Comparison of ENCODE assay signal across 8 cellular contexts in the genomic region with DNA sequence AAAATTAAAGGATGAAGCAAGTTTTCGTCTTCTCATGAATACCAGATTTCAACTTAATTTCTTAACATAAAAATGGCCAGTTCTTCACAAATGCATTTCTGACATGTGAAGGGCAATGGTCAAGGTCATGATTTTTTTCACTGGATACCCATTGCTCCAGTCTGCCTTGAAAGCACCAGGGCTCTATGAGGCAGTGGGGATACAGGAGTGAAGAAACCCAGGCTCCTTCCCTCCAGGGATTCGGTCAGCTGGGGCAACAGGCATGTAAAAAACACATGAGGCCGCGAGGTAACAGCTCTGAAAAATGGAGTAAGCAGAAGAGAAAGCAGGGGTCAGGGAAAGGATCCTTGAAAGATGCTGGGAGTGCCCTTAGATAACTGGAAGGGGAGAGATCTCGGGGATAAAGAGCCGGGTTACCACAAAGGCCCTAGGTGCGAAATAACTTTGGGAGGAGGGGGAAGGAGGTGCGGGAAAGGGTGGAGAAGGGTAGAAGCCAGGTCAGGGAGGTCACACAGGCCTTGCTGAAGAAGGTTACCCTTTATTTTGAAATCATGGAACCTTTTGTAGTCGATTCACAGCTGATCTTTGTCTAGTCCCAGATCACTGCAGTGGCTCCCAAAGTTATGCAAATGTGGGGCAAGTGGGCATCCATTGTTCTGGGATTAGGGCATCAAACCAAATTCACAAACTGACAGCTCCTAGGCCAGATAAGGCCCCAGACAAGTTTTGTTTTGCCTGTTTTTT. TPM values are rescaled to one million over a fixed set of nuclear protein-coding genes. Genes with fewer than 3 reads are reported as not detected.
DNase-seq lines count a peak whose midpoint lies in the region; ATAC-seq lines count a peak whose summit lies in the region.

No MANE protein-coding gene starts in this region.

- DNase-seq in CD8-positive, alpha-beta memory T cell = no peak
- DNase-seq in SK-N-DZ (ENCODE audit: low spot score) (peak; percentile 44), fibroblast of peridontal ligament (ENCODE audit: extremely low read depth) (peak; percentile 28), trophoblast cell (no peak), MG63 (no peak)

- peaks cover 19% of the 10 kb centered on the region for H3K4me1 ChIP-seq in CD8-positive, alpha-beta memory T cell (ENCODE audit: insufficient read depth, low read length)
- peaks cover 5 to 6% of the 10 kb centered on the region in 2 experiments for H3K4me1 ChIP-seq in trophoblast cell (ENCODE audit: control insufficient read depth in 1 of 2, insufficient read depth in 2 of 2, low read length in 2 of 2)

- H3K27ac ChIP-seq in CD8-positive, alpha-beta memory T cell (ENCODE audit: low read depth, low read length) = peak overlapping the region; percentile 67
- no peak overlapping the region for H3K27ac ChIP-seq in trophoblast cell (ENCODE audit: low read depth, low read length)

- H2AFZ ChIP-seq in trophoblast cell (ENCODE audit: insufficient read depth, low read length, poor library complexity) = peak overlapping the region; percentile 25

- no CpG with 5 or more reads among the region's 9 CpGs for WGBS in trophoblast cell (ENCODE audit: extremely low coverage, insufficient coverage, insufficient read length)

- H2BK120ac ChIP-seq in trophoblast cell (ENCODE audit: insufficient read depth, low read length, poor library complexity) = no peak overlapping the region

- H3K18ac ChIP-seq in trophoblast cell (ENCODE audit: low read length) = no peak overlapping the region

- POLR2A ChIA-PET in CD8-positive, alpha-beta memory T cell (lab: Charles Lee) = no interaction called here

- H4K12ac ChIP-seq in trophoblast cell (ENCODE audit: low read depth, low read length) = no peak overlapping the region

- H3K4me1 Mint-ChIP-seq in CD8-positive, alpha-beta memory T cell = peaks cover 13 to 23% (median 16%) of the 10 kb centered on the region in 3 donors

- H3K4me2 ChIP-seq in trophoblast cell (ENCODE audit: low read length) = no peak overlapping the region

- no peak overlapping the region for H2BK12ac ChIP-seq in trophoblast cell (ENCODE audit: low read length)

- H3K9me3 ChIP-seq in CD8-positive, alpha-beta memory T cell (ENCODE audit: low read length) = no peaks in the 10 kb centered on the region
- H3K9me3 ChIP-seq in trophoblast cell (ENCODE audit: insufficient read depth, low read depth, low read length) (no peaks in the 10 kb centered on the region), MG63 (no peaks in the 10 kb centered on the region)

- H3K79me1 ChIP-seq in trophoblast cell (ENCODE audit: low read length) = peaks cover 4% of the 10 kb centered on the region

- H3K27me3 ChIP-seq in CD8-positive, alpha-beta memory T cell (ENCODE audit: insufficient read depth, low read length, poor library complexity, severe bottlenecking) = peaks cover 15% of the 10 kb centered on the region
- H3K27me3 ChIP-seq in trophoblast cell (ENCODE audit: insufficient read depth, low read length) (peaks cover 2% of the 10 kb centered on the region), MG63 (no peaks in the 10 kb centered on the region)

- no peak overlapping the region for H3K4ac ChIP-seq in trophoblast cell (ENCODE audit: low read depth, low read length)

- peak overlapping the region in 4 of 7 donors; percentile 21 to 91 (median 64) for H3K4me3 Mint-ChIP-seq in CD8-positive, alpha-beta memory T cell

- H3K36me3 Mint-ChIP-seq in CD8-positive, alpha-beta memory T cell = peaks cover 0 to 2% (median 0%) of the 10 kb centered on the region in 3 donors

- H3K9ac ChIP-seq in trophoblast cell (ENCODE audit: low read length) = no peak overlapping the region

- H3K23ac ChIP-seq in trophoblast cell (ENCODE audit: low read length) = no peak overlapping the region

- no peak overlapping the region for H2BK5ac ChIP-seq in trophoblast cell (ENCODE audit: low read depth, low read length, poor library complexity)

- H3K27me3 Mint-ChIP-seq in CD8-positive, alpha-beta memory T cell = peaks cover 27 to 46% of the 10 kb centered on the region in 2 donors

- H3K9me3 Mint-ChIP-seq in CD8-positive, alpha-beta memory T cell = no peaks in the 10 kb centered on the region

- CTCF ChIA-PET in CD8-positive, alpha-beta memory T cell (lab: Charles Lee) = interaction anchor here (1.1 to 1.3 kb wide), 2 partner anchors 17 to 66 kb away, joined by 3 read pairs; no protein-coding TSS in a partner anchor

- H3K4me3 ChIP-seq in CD8-positive, alpha-beta memory T cell (ENCODE audit: low read length) = no peak overlapping the region
- H3K4me3 ChIP-seq in trophoblast cell (ENCODE audit: low read depth, low read length) = no peak overlapping the region
- H3K4me3 ChIP-seq in MG63 = no peak overlapping the region

- H2AK5ac ChIP-seq in trophoblast cell (ENCODE audit: low read length) = no peak overlapping the region

- H4K91ac ChIP-seq in trophoblast cell (ENCODE audit: low read depth, low read length) = no peak overlapping the region

- no peak overlapping the region for H3K27ac Mint-ChIP-seq in CD8-positive, alpha-beta memory T cell

- H4K8ac ChIP-seq in trophoblast cell (ENCODE audit: low read depth, low read length) = no peak overlapping the region

- ATAC-seq in GM21529 (IDR thresholded peaks at IDR 0.05; ENCODE audit: unreplicated experiment) = no peak
- no peak for ATAC-seq in GM19463 (IDR thresholded peaks at IDR 0.05; ENCODE audit: unreplicated experiment)
- ATAC-seq in GM21825 (IDR thresholded peaks at IDR 0.05; ENCODE audit: unreplicated experiment) = no peak

- H3K79me2 ChIP-seq in trophoblast cell (ENCODE audit: control insufficient read depth, insufficient read depth, low read length, poor library complexity) = peaks cover 2% of the 10 kb centered on the region

- no peak overlapping the region for H3K14ac ChIP-seq in trophoblast cell (ENCODE audit: low read length)

- no peaks in the 10 kb centered on the region for H3K36me3 ChIP-seq in CD8-positive, alpha-beta memory T cell (ENCODE audit: insufficient read depth, low read length)
- no peaks in the 10 kb centered on the region for H3K36me3 ChIP-seq in trophoblast cell (ENCODE audit: control insufficient read depth in 1 of 2, insufficient read depth in 2 of 2, low read length in 2 of 2)
- H3K36me3 ChIP-seq in MG63 = no peaks in the 10 kb centered on the region

RNA-seq across cellular contexts. Expression of gene SPRED2, which starts 5.2 kb away (rescaled TPM):
- total RNA-seq in CD8-positive, alpha-beta memory T cell = 1 to 10 TPM; 3.0 to 4.0 TPM
- polyA plus RNA-seq in CD8-positive, alpha-beta memory T cell = 1.3 TPM
- 6.8 and 8.9 TPM in 2 replicates for polyA plus RNA-seq in SK-N-DZ (2014; cell fraction: cytosol; rRNA removed)
- 3.1 and 4.0 TPM in 2 replicates for polyA plus RNA-seq in SK-N-DZ (2014; cell fraction: nucleus; rRNA removed)
- polyA plus RNA-seq in trophoblast cell (2013) = 12.0 and 12.8 TPM in 2 replicates
- total RNA-seq in MG63 (2014; rRNA removed; shearing (Covaris generic); ENCODE audit: low replicate concordance) = 1.7 and 3.8 TPM in 2 replicates

Comparison
In these comparisons a context has a peak if more than half of its experiments do, and no peak if none do; other contexts are left out.
1. DNase-seq: peak in SK-N-DZ (single experiment) and fibroblast of peridontal ligament (single experiment); none in CD8-positive, alpha-beta memory T cell (0 of 5), trophoblast cell (0 of 2) and MG63 (single experiment).